9 cellular contexts compared by ENCODE assay signal in the genomic region with DNA sequence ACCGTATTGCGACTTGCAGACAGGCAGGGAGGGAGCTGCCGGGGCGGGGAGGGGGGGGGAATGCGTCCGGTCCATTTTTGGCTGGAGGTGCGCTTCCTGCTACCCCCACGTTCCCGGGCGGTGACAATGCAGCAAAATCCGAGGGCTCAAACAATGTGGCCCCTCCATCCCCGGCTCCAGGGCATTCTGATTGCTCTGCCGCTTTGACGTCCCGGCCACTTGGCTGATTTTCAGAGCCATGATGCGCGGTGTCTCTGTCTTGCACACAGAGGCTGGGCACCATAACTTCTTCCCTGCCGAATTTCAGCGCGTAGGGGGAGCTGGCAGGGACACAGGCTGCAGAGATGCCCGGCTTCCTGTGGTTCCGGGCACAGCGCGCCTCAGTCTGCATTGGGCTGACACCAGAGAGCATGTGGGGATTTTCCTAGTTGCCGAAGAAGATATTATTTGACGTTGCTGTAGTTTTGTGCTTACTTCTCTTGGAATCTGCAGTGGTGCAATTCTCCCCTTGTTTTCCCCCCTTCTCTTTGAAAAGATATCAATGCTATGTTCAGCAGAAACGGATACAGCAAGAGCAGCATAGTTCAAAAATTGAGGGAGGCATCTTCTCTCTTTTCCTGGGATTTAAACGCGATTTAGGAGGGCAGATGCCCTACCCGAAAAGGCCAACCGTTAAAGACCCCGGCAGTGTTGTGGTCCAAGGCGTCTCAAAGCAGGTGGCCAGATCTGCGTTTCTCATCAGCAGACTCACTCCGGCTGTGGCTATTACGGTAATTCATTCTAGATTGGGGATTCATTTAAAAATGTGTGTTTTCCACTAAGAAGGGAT. TPM values are rescaled to one million over a fixed set of nuclear protein-coding genes. Genes with fewer than 3 reads are reported as not detected.
DNase-seq lines count a peak whose midpoint lies in the region; ATAC-seq, FAIRE-seq and TF ChIP-seq lines count a peak whose summit lies in the region.
"Had no signal": no experiment of that assay in that cellular context is flagged by ENCODE, and none has a peak within 500 bp of the region (broad histone marks: within the 10 kb centered on the region; RNA-seq: fewer than 3 reads in every experiment).

No MANE protein-coding gene starts in this region.

- ATAC-seq in IMR-90 (ENCODE audit: low read depth) (peak; percentile 6; the same call in 1 of the 2 replicates), HG03442 (IDR thresholded peaks at IDR 0.05; ENCODE audit: unreplicated experiment) (no peak), GM18505 (IDR thresholded peaks at IDR 0.05; ENCODE audit: unreplicated experiment) (no peak)

- intact Hi-C loops in IMR-90 (cut with micrococcal nuclease): no loop called here

- H4K8ac ChIP-seq in IMR-90 (ENCODE audit: low read depth in 2 of 2, low read length in 2 of 2): no peak overlapping the region
- peak overlapping the region; percentile 87 for H4K8ac ChIP-seq in H1 (ENCODE audit: extremely low read depth, insufficient read depth, low read length)

- in situ Hi-C loops in IMR-90 (cut with MboI; ENCODE audit: low sequenced_read_pairs): no loop called here

- TF ChIP-seq CTCF in IMR-90 (conservative IDR thresholded peaks at IDR 0.05; ENCODE audit: low read depth, low read length): no peak
- TF ChIP-seq CTCF in H1 (IDR thresholded peaks at IDR 0.05; ENCODE audit: control extremely low read depth in 1 of 3, insufficient read depth in 1 of 3, low read depth in 1 of 3, low read length in 3 of 3): no peak
- no peak for TF ChIP-seq CTCF in neural progenitor cell (IDR thresholded peaks at IDR 0.05)

- H3K79me2 ChIP-seq in H1 (ENCODE audit: control insufficient read depth in 1 of 2, insufficient read depth in 2 of 2, low read length in 2 of 2) (peaks cover 0 to 32% of the 10 kb centered on the region in 2 experiments; a peak in 3 of 4 replicates), neural progenitor cell (ENCODE audit: low read depth) (no peaks in the 10 kb centered on the region)

- peaks cover 22% of the 10 kb centered on the region for H3F3A ChIP-seq in neural progenitor cell (ENCODE audit: low read depth)

- H2AK5ac ChIP-seq in IMR-90 (ENCODE audit: low read depth, low read length) (no peak overlapping the region), H1 (ENCODE audit: low read depth, low read length) (no peak overlapping the region)

- peak overlapping the region; percentile 87 for H3K4me3 Mint-ChIP-seq in neural progenitor cell

- H2BK15ac ChIP-seq in IMR-90 (ENCODE audit: low read depth, low read length): no peak overlapping the region
- H2BK15ac ChIP-seq in H1 (ENCODE audit: low read length): no peak overlapping the region

- H4K5ac ChIP-seq in IMR-90 (ENCODE audit: low read depth, low read length) (no peak overlapping the region), H1 (ENCODE audit: insufficient read length, low read depth, low read length) (no peak overlapping the region)

- H3K23me2 ChIP-seq in H1 (ENCODE audit: low read depth, low read length): peaks cover 14% of the 10 kb centered on the region

- 8% methylated on average over 20 of the region's 36 CpGs; no CpG with 5 or more reads in 1 of the 2 experiments for WGBS in IMR-90 (ENCODE audit: extremely low coverage in 2 of 2, insufficient read length in 1 of 2), 2 experiments
- 5% methylated on average over 35 of the region's 36 CpGs; no CpG with 5 or more reads in 1 of the 2 experiments for WGBS in H1 (ENCODE audit: extremely low coverage in 1 of 2, insufficient coverage in 1 of 2, insufficient read length in 1 of 2, insufficient replicate concordance in 2 of 2, low coverage in 1 of 2, low lambda C conversion rate in 2 of 2, missing lambda C conversion rate in 1 of 2), 2 experiments

- no peaks in the 10 kb centered on the region for H3K36me3 Mint-ChIP-seq in neural progenitor cell

- no peak for TF ChIP-seq RAD21 in IMR-90 (IDR thresholded peaks at IDR 0.05; ENCODE audit: low read length)
- no peak for TF ChIP-seq RAD21 in H1 (IDR thresholded peaks at IDR 0.05 in 1 of 2, conservative IDR thresholded peaks at IDR 0.05 in 1 of 2; ENCODE audit: low read depth in 2 of 2, low read length in 2 of 2)

- H3K14ac ChIP-seq in IMR-90 (replicated peaks; ENCODE audit: low read depth, low read length) (no peak overlapping the region), H1 (ENCODE audit: insufficient read length) (no peak overlapping the region)

- no peak overlapping the region for H3K18ac ChIP-seq in IMR-90 (ENCODE audit: low read depth, low read length)
- H3K18ac ChIP-seq in H1 (ENCODE audit: extremely low read depth, low read length): peak overlapping the region; percentile 72

- H3K4ac ChIP-seq in IMR-90 (ENCODE audit: low read depth, low read length): no peak overlapping the region; the same call in 1 of the 2 replicates
- peak overlapping the region; percentile 91 for H3K4ac ChIP-seq in H1 (replicated peaks; ENCODE audit: insufficient read length, low read depth, low read length)

- H2AFZ ChIP-seq in IMR-90 (replicated peaks; ENCODE audit: low read length, poor library complexity) (peak overlapping the region; percentile 87), H1 (ENCODE audit: low read length) (peak overlapping the region; percentile 66), neural progenitor cell (replicated peaks) (peak overlapping the region; percentile 99)

- H3K23ac ChIP-seq in IMR-90 (ENCODE audit: low read depth, low read length) (no peak overlapping the region), H1 (ENCODE audit: insufficient read length) (no peak overlapping the region)

- POLR2A ChIA-PET in IMR-90 (lab: Charles Lee; ENCODE audit: unreplicated experiment) (no interaction called here), H1 (lab: Charles Lee; ENCODE audit: partially characterized antibody) (interaction anchor here (0.7 to 2.1 kb wide), 4 partner anchors 12 to 182 kb away, joined by 3 to 4 read pairs (median 4); partner anchors contain the start of genes MRPL32 and PSMA2)

- no peak overlapping the region for H2AK9ac ChIP-seq in IMR-90 (replicated peaks; ENCODE audit: low read depth, low read length, poor library complexity)

- no peak overlapping the region for H3K27ac Mint-ChIP-seq in neural progenitor cell

- H3K36me3 ChIP-seq in IMR-90 (ENCODE audit: control insufficient read depth, insufficient read depth, low read length) (no peaks in the 10 kb centered on the region), H1 (ENCODE audit: control insufficient read depth in 2 of 4, insufficient read depth in 4 of 4, low read length in 3 of 4) (no peaks in the 10 kb centered on the region), neural progenitor cell (no peaks in the 10 kb centered on the region)

- H2BK12ac ChIP-seq in H1 (ENCODE audit: low read depth, low read length): no peak overlapping the region

- H2BK20ac ChIP-seq in IMR-90 (ENCODE audit: low read depth, low read length) (no peak overlapping the region), H1 (ENCODE audit: low read length) (no peak overlapping the region)

- no peaks in the 10 kb centered on the region for H4K20me1 ChIP-seq in IMR-90 (ENCODE audit: insufficient read depth, low read length)
- no peaks in the 10 kb centered on the region for H4K20me1 ChIP-seq in H1 (replicated peaks in 1 of 2; ENCODE audit: control insufficient read depth in 1 of 2, insufficient read depth in 2 of 2, low read length in 2 of 2)
- no peaks in the 10 kb centered on the region for H4K20me1 ChIP-seq in neural progenitor cell (ENCODE audit: low read depth)

- H3K9ac ChIP-seq in IMR-90 (ENCODE audit: low read depth, low read length) (no peak overlapping the region), H1 (replicated peaks in 1 of 4; ENCODE audit: extremely low read depth in 1 of 4, low read depth in 3 of 4, low read length in 3 of 4) (peak overlapping the region in 3 of 4 experiments; percentile 16 to 48 (median 39); a peak in 4 of 7 replicates), neural progenitor cell (no peak overlapping the region)

- TF ChIP-seq EP300 in H1 (IDR thresholded peaks at IDR 0.05; ENCODE audit: borderline replicate concordance in 1 of 2, low read depth in 2 of 2, low read length in 2 of 2): no peak

- H3K4me1 Mint-ChIP-seq in neural progenitor cell: peaks cover 24% of the 10 kb centered on the region

- TF ChIP-seq POLR2A in IMR-90 (IDR thresholded peaks at IDR 0.05; ENCODE audit: low read depth, low read length) (no peak), H1 (IDR thresholded peaks at IDR 0.05; ENCODE audit: control extremely low read depth in 1 of 2, low read depth in 2 of 2, low read length in 2 of 2) (no peak), GM18505 (IDR thresholded peaks at IDR 0.05; ENCODE audit: borderline replicate concordance, extremely low read depth, insufficient read depth, insufficient read length) (no peak)

- H3K4me3 ChIP-seq in IMR-90 (ENCODE audit: insufficient read depth, low read depth, low read length) (peak overlapping the region; percentile 39), H1 (ENCODE audit: extremely low read depth in 1 of 4, insufficient read depth in 2 of 4, low read depth in 3 of 4, low read length in 4 of 4) (peak overlapping the region; percentile 63 to 80 (median 65)), neural progenitor cell (peak overlapping the region; percentile 75)

- peaks cover 6% of the 10 kb centered on the region for H3K4me1 ChIP-seq in IMR-90 (ENCODE audit: control insufficient read depth, insufficient read depth, low read length)
- H3K4me1 ChIP-seq in H1 (replicated peaks in 1 of 4; ENCODE audit: control insufficient read depth in 3 of 4, insufficient read depth in 4 of 4, low read length in 3 of 4): peaks cover 2 to 14% (median 7%) of the 10 kb centered on the region in 4 experiments
- peaks cover 11% of the 10 kb centered on the region for H3K4me1 ChIP-seq in neural progenitor cell

- H3K27ac ChIP-seq in IMR-90 (ENCODE audit: insufficient read depth, low read length) (no peak overlapping the region), H1 (ENCODE audit: low read depth, low read length) (no peak overlapping the region), neural progenitor cell (no peak overlapping the region)

- no peaks in the 10 kb centered on the region; the same call in 1 of the 2 replicates for H3K9me1 ChIP-seq in IMR-90 (ENCODE audit: insufficient read depth, low read length)

- DNase-seq in Ammon's horn (ENCODE audit: low spot score) (peak; percentile 39), IMR-90 (no peak), H1 (ENCODE audit: low read depth in 1 of 2, low spot score in 2 of 2) (no peak), neural progenitor cell (ENCODE audit: low spot score) (peak; percentile 20), KG1 (lab: John Stamatoyannopoulos, UW) (no peak), NCI-H2029 (lab: John Stamatoyannopoulos, UW) (no peak)

- H4K91ac ChIP-seq in IMR-90 (ENCODE audit: insufficient read depth, low read depth, low read length) (no peak overlapping the region), H1 (replicated peaks; ENCODE audit: insufficient read length, low read length) (peak overlapping the region; percentile 8)

- no peak overlapping the region for H3K56ac ChIP-seq in IMR-90 (ENCODE audit: extremely low read depth, insufficient read depth, low read length)
- no peak overlapping the region for H3K56ac ChIP-seq in H1 (replicated peaks; ENCODE audit: insufficient read length, low read depth, low read length)

- FAIRE-seq in H1 (lab: Jason Lieb, UNC): peak; percentile 13
- FAIRE-seq: endometrium had no signal

- peak overlapping the region; percentile 86 for H3K4me2 ChIP-seq in IMR-90 (ENCODE audit: low read depth, low read length)
- peak overlapping the region; percentile 94 to 97 for H3K4me2 ChIP-seq in H1 (ENCODE audit: insufficient read depth in 1 of 2, low read depth in 2 of 2, low read length in 2 of 2)
- H3K4me2 ChIP-seq in neural progenitor cell: peak overlapping the region; percentile 98

- H3K9me3 ChIP-seq in IMR-90 (ENCODE audit: control insufficient read depth, insufficient read depth, low read length) (no peaks in the 10 kb centered on the region), H1 (ENCODE audit: insufficient read depth in 2 of 2, low read depth in 1 of 2, low read length in 1 of 2) (no peaks in the 10 kb centered on the region), neural progenitor cell (ENCODE audit: low read depth) (no peaks in the 10 kb centered on the region)

- no peaks in the 10 kb centered on the region for H3K9me3 Mint-ChIP-seq in neural progenitor cell

- dilution Hi-C loops in IMR-90 (cut with HindIII; ENCODE audit: low sequenced_read_pairs, unreplicated experiment): no loop called here

- peaks cover 10% of the 10 kb centered on the region for H3K27me3 Mint-ChIP-seq in neural progenitor cell (ENCODE audit: insufficient read depth, low read depth)

- no TSS peak for BruUV-seq in IMR-90 (replicated peaks; lab: Mats Ljungman, UMichigan)

- H3K27me3 ChIP-seq in IMR-90 (ENCODE audit: control insufficient read depth, insufficient read depth, low read length) (peaks cover 54% of the 10 kb centered on the region), H1 (replicated peaks in 1 of 4; ENCODE audit: control insufficient read depth in 3 of 4, extremely low read depth in 1 of 4, insufficient read depth in 3 of 4, low read length in 3 of 4) (peaks cover 2 to 7% (median 4%) of the 10 kb centered on the region in 4 experiments; a peak in 3 of 7 replicates), neural progenitor cell (peaks cover 49% of the 10 kb centered on the region)

- H2BK5ac ChIP-seq in IMR-90 (ENCODE audit: low read depth, low read length, poor library complexity, severe bottlenecking): no peak overlapping the region
- H2BK5ac ChIP-seq in H1 (ENCODE audit: low read depth, low read length): peak overlapping the region; percentile 67; the same call in 1 of the 2 replicates

- CTCF ChIA-PET in IMR-90 (lab: Yijun Ruan, JAX): no interaction called here
- CTCF ChIA-PET in H1 (lab: Charles Lee; ENCODE audit: partially characterized antibody): interaction anchor here (1.1 to 2.6 kb wide), 2 partner anchors 24 to 42 kb away, joined by 3 to 15 read pairs; no protein-coding TSS in a partner anchor

- H3K79me1 ChIP-seq in IMR-90 (ENCODE audit: low read depth in 1 of 2, low read length in 2 of 2) (no peaks in the 10 kb centered on the region), H1 (ENCODE audit: low read depth, low read length) (no peaks in the 10 kb centered on the region; the same call in 1 of the 2 replicates)

- no peak overlapping the region; the same call in 1 of the 2 replicates for H2BK120ac ChIP-seq in IMR-90 (ENCODE audit: low read depth, low read length)
- H2BK120ac ChIP-seq in H1 (replicated peaks; ENCODE audit: low read depth, low read length): peak overlapping the region; percentile 24

RNA-seq across cellular contexts. Expression of gene HECW1, which starts 1.4 kb away (rescaled TPM):
- total RNA-seq in IMR-90 (2012; rRNA removed): 1.1 and 1.3 TPM in 2 replicates
- polyA plus RNA-seq in IMR-90 (2012; rRNA removed): 0.56 and 0.95 TPM in 2 replicates
- polyA plus RNA-seq in IMR-90 (2012; cell fraction: cytosol; rRNA removed): 0.28 and 0.78 TPM in 2 replicates
- polyA plus RNA-seq in IMR-90 (2012; cell fraction: nucleus; rRNA removed; ENCODE audit: low replicate concordance): 0.63 and 1.1 TPM in 2 replicates
- 10.5 and 12.7 TPM in 2 replicates for total RNA-seq in H1 (2021; fragmentation: NEBNext Ultra II Directional; extraction: Animal tissue kit (Norgen Biotek cat#: 25700))
- 2.9 and 5.8 TPM in 2 replicates for polyA plus RNA-seq in H1 (2011; rRNA removed)
- polyA plus RNA-seq in H1 (2011; cell fraction: cytosol; rRNA removed): 2.3 TPM
- 12.1 TPM for polyA plus RNA-seq in H1 (2011; cell fraction: nucleus; rRNA removed)
- polyA plus RNA-seq in H1 (2012, experiment 1 of 2): 2.1 to 3.6 TPM (median 3.3 TPM) in 4 replicates
- 1.0 TPM for polyA plus RNA-seq in H1 (2012, experiment 2 of 2)
- polyA plus RNA-seq in H1 (2013, experiment 1 of 2): 6.3 TPM
- polyA plus RNA-seq in H1 (2013, experiment 2 of 2): 6.7 TPM
- 5.9 and 7.5 TPM in 2 replicates for polyA minus RNA-seq in H1 (2011; rRNA and poly(A)+ RNA removed)
- polyA minus RNA-seq in H1 (2011; cell fraction: cytosol; rRNA and poly(A)+ RNA removed): 5.1 TPM
- 40.9 TPM for polyA minus RNA-seq in H1 (2011; cell fraction: nucleus; rRNA and poly(A)+ RNA removed)
- 0.11 and 0.28 TPM in 2 replicates for total RNA-seq in neural progenitor cell (ENCODE audit: low replicate concordance)

Comparison
In these comparisons a context has a peak if more than half of its experiments do, and no peak if none do; other contexts are left out.
1. DNase-seq: peak in Ammon's horn (single experiment) and neural progenitor cell (single experiment); none in IMR-90 (single experiment), H1 (0 of 2), KG1 (single experiment) and NCI-H2029 (single experiment).
2. H3K9ac ChIP-seq: peak in H1 (3 of 4); none in IMR-90 (single experiment) and neural progenitor cell (single experiment).
3. Peak in every context shown above with its lines, with median percentiles within 50 percentile points of each other: H2AFZ ChIP-seq, H3K4me2 ChIP-seq and H3K4me3 ChIP-seq.